ENCODE assay signal across 8 cellular contexts in genomic region chr17:66348605-66349165, GRCh38. TPM values are rescaled to one million over a fixed set of nuclear protein-coding genes. Genes with fewer than 3 reads are reported as not detected.
DNase-seq lines count a peak whose midpoint lies in the region; ATAC-seq and TF ChIP-seq lines count a peak whose summit lies in the region.

No MANE protein-coding gene starts in this region.

- POLR2A ChIA-PET in activated CD4-positive, alpha-beta T cell treated with anti-CD3 and anti-CD28 coated beads, Interleukin-2, amount 10 ng/mL, durations not matched to agents 7 days and 5 days (lab: Charles Lee), result interaction anchor here (1.2 kb wide), 1 partner anchor 44 kb away, joined by 3 read pairs; no protein-coding TSS in a partner anchor

- no peak overlapping the region for H3K4me3 ChIP-seq in fibroblast of villous mesenchyme (ENCODE audit: low read depth, low read length)
- no peak overlapping the region for H3K4me3 ChIP-seq in stomach

- DNase-seq in stimulated activated naive CD4-positive, alpha-beta T cell treated with Interleukin-2 at 50 U/mL for 16 hours (lab: John Stamatoyannopoulos, UW), result peak; percentile 7
- no peak for DNase-seq in stimulated activated naive CD4-positive, alpha-beta T cell (lab: John Stamatoyannopoulos, UW)
- DNase-seq in RKO (ENCODE audit: low spot score) (peak; percentile 46), fibroblast of villous mesenchyme (ENCODE audit: low read depth) (peak; percentile 92), stomach (peak; percentile 39)
- DNase-seq in activated CD4-positive, alpha-beta T cell treated with anti-CD3 and anti-CD28 coated beads, Interleukin-2, amount 10 ng/mL, durations not matched to agents 7 days and 5 days, result no peak

- no peak overlapping the region for H3K4me3 Mint-ChIP-seq in activated CD4-positive, alpha-beta T cell treated with anti-CD3 and anti-CD28 coated beads, Interleukin-2, amount 10 ng/mL, durations not matched to agents 7 days and 5 days

- TF ChIP-seq EP300 in stomach (IDR thresholded peaks at IDR 0.05), result no peak

- 52 to 65% (median 56%) methylated on average over 4 of the region's 4 CpGs for WGBS in stomach, 5 donors

- no peaks in the 10 kb centered on the region for H3K27me3 Mint-ChIP-seq in activated CD4-positive, alpha-beta T cell treated with anti-CD3 and anti-CD28 coated beads, Interleukin-2, amount 10 ng/mL, durations not matched to agents 7 days and 5 days

- peaks cover 55% of the 10 kb centered on the region for H3K4me1 Mint-ChIP-seq in activated CD4-positive, alpha-beta T cell treated with anti-CD3 and anti-CD28 coated beads, Interleukin-2, amount 10 ng/mL, durations not matched to agents 7 days and 5 days

- peaks cover 27 to 51% (median 42%) of the 10 kb centered on the region in 4 donors for H3K4me1 ChIP-seq in stomach

- no peak for TF ChIP-seq POLR2A in stomach (IDR thresholded peaks at IDR 0.05)

- H3K27ac ChIP-seq in stomach, result peak overlapping the region in 3 of 5 donors; percentile 1 to 78 (median 23)

- H3K9me3 Mint-ChIP-seq in activated CD4-positive, alpha-beta T cell treated with anti-CD3 and anti-CD28 coated beads, Interleukin-2, amount 10 ng/mL, durations not matched to agents 7 days and 5 days, result no peaks in the 10 kb centered on the region

- no peaks in the 10 kb centered on the region for H3K9me3 ChIP-seq in stomach

- intact Hi-C loops in stomach (cut with DNase I; ENCODE audit: low total_unique reads), result no loop called here

- TF ChIP-seq CTCF in fibroblast of villous mesenchyme (IDR thresholded peaks at IDR 0.05; ENCODE audit: insufficient read depth, low read depth, low read length) (no peak), stomach (IDR thresholded peaks at IDR 0.05) (no peak)

- no peaks in the 10 kb centered on the region for H3K27me3 ChIP-seq in stomach

- H3K36me3 ChIP-seq in stomach, result no peaks in the 10 kb centered on the region

- ATAC-seq in GM18511 (IDR thresholded peaks at IDR 0.05; ENCODE audit: unreplicated experiment), result no peak
- ATAC-seq in GM21786 (IDR thresholded peaks at IDR 0.05; ENCODE audit: unreplicated experiment), result no peak

- no peak overlapping the region for H3K27ac Mint-ChIP-seq in activated CD4-positive, alpha-beta T cell treated with anti-CD3 and anti-CD28 coated beads, Interleukin-2, amount 10 ng/mL, durations not matched to agents 7 days and 5 days

- CTCF ChIA-PET in activated CD4-positive, alpha-beta T cell treated with anti-CD3 and anti-CD28 coated beads, Interleukin-2, amount 10 ng/mL, durations not matched to agents 7 days and 5 days (lab: Charles Lee), result no interaction called here

- H3K36me3 Mint-ChIP-seq in activated CD4-positive, alpha-beta T cell treated with anti-CD3 and anti-CD28 coated beads, Interleukin-2, amount 10 ng/mL, durations not matched to agents 7 days and 5 days (ENCODE audit: low read depth), result peaks cover 10% of the 10 kb centered on the region

RNA-seq across cellular contexts. Expression of gene PRKCA, which starts 46.3 kb away (rescaled TPM):
- total RNA-seq in fibroblast of villous mesenchyme, result 50.9 and 60.5 TPM in 2 replicates
- 10 to 100 TPM; 11.6 to 41.1 (median 14.0) TPM for total RNA-seq in stomach
- 1 to 10 TPM; 2.1 to 4.6 (median 4.1) TPM for polyA plus RNA-seq in stomach
- total RNA-seq in activated CD4-positive, alpha-beta T cell treated with anti-CD3 and anti-CD28 coated beads, Interleukin-2, amount 10 ng/mL, durations not matched to agents 7 days and 5 days, result 10 to 100 TPM; 72.8 to 74.6 TPM

Comparison
In these comparisons a context has a peak if more than half of its experiments do, and no peak if none do; other contexts are left out.
1. DNase-seq: peak in stimulated activated naive CD4-positive, alpha-beta T cell treated with Interleukin-2 at 50 U/mL for 16 hours (single experiment), RKO (single experiment), fibroblast of villous mesenchyme (single experiment) and stomach (single experiment); none in stimulated activated naive CD4-positive, alpha-beta T cell (0 of 6) and activated CD4-positive, alpha-beta T cell treated with anti-CD3 and anti-CD28 coated beads, Interleukin-2, amount 10 ng/mL, durations not matched to agents 7 days and 5 days (single experiment).